19 cellular contexts compared by ENCODE assay signal in the genomic region with DNA sequence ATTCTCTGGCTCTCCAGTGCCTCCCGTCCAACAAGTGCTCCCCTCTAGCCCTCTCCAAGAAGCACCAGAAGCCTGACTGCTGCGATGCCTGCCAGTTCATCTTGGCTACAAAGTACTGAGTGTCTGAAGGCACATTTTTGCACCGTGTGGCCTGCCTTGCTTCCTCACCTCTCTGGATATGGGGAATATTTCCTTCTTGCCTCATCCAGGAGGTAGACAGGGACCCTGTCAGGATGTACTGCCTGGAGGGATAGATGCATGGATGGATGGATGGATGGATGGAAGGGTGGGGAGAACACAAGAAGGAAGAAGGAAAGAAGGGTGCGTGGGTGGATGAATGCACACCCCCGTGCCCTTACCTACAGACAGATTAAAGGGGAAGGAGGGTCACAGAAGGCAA. TPM values are rescaled to one million over a fixed set of nuclear protein-coding genes. Genes with fewer than 3 reads are reported as not detected.
A peak's percentile ranks its signal among the peaks of the same experiment; 100 is the strongest.
DNase-seq lines count a peak whose midpoint lies in the region; ATAC-seq, FAIRE-seq and TF ChIP-seq lines count a peak whose summit lies in the region.
"Had no signal": no experiment of that assay in that cellular context is flagged by ENCODE, and none has a peak within 500 bp of the region (broad histone marks: within the 10 kb centered on the region; RNA-seq: fewer than 3 reads in every experiment).

No MANE protein-coding gene starts in this region.

- H3K36me3 ChIP-seq in neuronal stem cell (replicated peaks in 1 of 2; ENCODE audit: control insufficient read depth in 2 of 2, insufficient read depth in 2 of 2, low read length in 2 of 2) (no peaks in the 10 kb centered on the region), heart left ventricle (no peaks in the 10 kb centered on the region)

- no peaks in the 10 kb centered on the region for H3K9me3 Mint-ChIP-seq in T-helper 1 cell treated with Interleukin-12 subunit alpha and Interleukin-12 subunit beta and Interleukin-4 antibody, amounts not matched to agents 30 μg/mL and 1 μg/mL, for 36 hours
- H3K9me3 Mint-ChIP-seq in activated naive CD8-positive, alpha-beta T cell treated with anti-CD3 and anti-CD28 coated beads for 36 hours = no peaks in the 10 kb centered on the region

- no peak overlapping the region for H2BK15ac ChIP-seq in neuronal stem cell (ENCODE audit: low read length)

- H3K9me3 ChIP-seq in neuronal stem cell (replicated peaks in 1 of 2; ENCODE audit: control insufficient read depth in 2 of 2, insufficient read depth in 1 of 2, low read depth in 1 of 2, low read length in 2 of 2) = peaks cover 0 to 2% of the 10 kb centered on the region in 2 donors
- no peaks in the 10 kb centered on the region for H3K9me3 ChIP-seq in heart left ventricle

- WGBS in neuronal stem cell (ENCODE audit: extremely low coverage in 2 of 2, insufficient read length in 2 of 2, insufficient replicate concordance in 1 of 2), 2 donors = no CpG with 5 or more reads among the region's 5 CpGs
- 36 to 46% (median 41%) methylated on average over 5 of the region's 5 CpGs for WGBS in heart left ventricle, 4 donors

- no peak overlapping the region for H4K91ac ChIP-seq in neuronal stem cell (ENCODE audit: low read depth, low read length, poor library complexity)

- no peaks in the 10 kb centered on the region for H3K79me1 ChIP-seq in neuronal stem cell (ENCODE audit: low read depth, low read length)

- peak; percentile 15 to 20 for DNase-seq in activated CD4-positive, alpha-beta T cell treated with anti-CD3 and anti-CD28 coated beads for 4 hours
- no peak for DNase-seq in activated CD4-positive, alpha-beta T cell treated with anti-CD3 and anti-CD28 coated beads for 1 hour
- no peak for DNase-seq in activated naive CD8-positive, alpha-beta T cell treated with anti-CD3 and anti-CD28 coated beads for 36 hours
- DNase-seq in neuronal stem cell (ENCODE audit: low spot score) (no peak), dorsolateral prefrontal cortex (no peak), GM19239 (ENCODE audit: insufficient read length, low spot score) (no peak), heart left ventricle (no peak)
- DNase-seq: 8988T, C1 segment of cervical spinal cord, foreskin melanocyte, left ventricle myocardium superior, NCI-H1048, NCI-H526 treated with DMSO at 0.1 percent for 48 hours had no signal

- H2AFZ ChIP-seq in neuronal stem cell (ENCODE audit: low read length) = no peak overlapping the region

- no peak overlapping the region for H4K8ac ChIP-seq in neuronal stem cell (ENCODE audit: low read depth, low read length)

- FAIRE-seq in GM19239 (lab: Jason Lieb, UNC) = no peak

- H2BK5ac ChIP-seq in neuronal stem cell (ENCODE audit: low read length) = no peak overlapping the region

- H3K18ac ChIP-seq in neuronal stem cell (ENCODE audit: low read length) = peak overlapping the region; percentile 36

- H3K14ac ChIP-seq in neuronal stem cell (ENCODE audit: low read length) = no peak overlapping the region

- no peaks in the 10 kb centered on the region for H3K27me3 Mint-ChIP-seq in T-helper 1 cell treated with Interleukin-12 subunit alpha and Interleukin-12 subunit beta and Interleukin-4 antibody, amounts not matched to agents 30 μg/mL and 1 μg/mL, for 36 hours (ENCODE audit: low read depth)
- no peaks in the 10 kb centered on the region for H3K27me3 Mint-ChIP-seq in activated naive CD8-positive, alpha-beta T cell treated with anti-CD3 and anti-CD28 coated beads for 36 hours

- H3K4me3 ChIP-seq in neuronal stem cell (ENCODE audit: low read length in 2 of 2) = no peak overlapping the region
- H3K4me3 ChIP-seq in dorsolateral prefrontal cortex = no peak overlapping the region
- H3K4me3 ChIP-seq in heart left ventricle = no peak overlapping the region

- H3K27ac ChIP-seq in neuronal stem cell (replicated peaks; ENCODE audit: low read length) (no peak overlapping the region), dorsolateral prefrontal cortex (no peak overlapping the region), heart left ventricle (peak overlapping the region in 1 of 12 donors; percentile 74)

- peaks cover 7% of the 10 kb centered on the region for H3K36me3 Mint-ChIP-seq in T-helper 1 cell treated with Interleukin-12 subunit alpha and Interleukin-12 subunit beta and Interleukin-4 antibody, amounts not matched to agents 30 μg/mL and 1 μg/mL, for 36 hours (ENCODE audit: low read depth)
- peaks cover 4% of the 10 kb centered on the region for H3K36me3 Mint-ChIP-seq in activated naive CD8-positive, alpha-beta T cell treated with anti-CD3 and anti-CD28 coated beads for 36 hours

- no peak for TF ChIP-seq CTCF in dorsolateral prefrontal cortex (IDR thresholded peaks at IDR 0.05 in 54 of 56, conservative IDR thresholded peaks at IDR 0.05 in 2 of 56; ENCODE audit: low read depth in 1 of 56, partially characterized antibody in 56 of 56)
- no peak for TF ChIP-seq CTCF in heart left ventricle (IDR thresholded peaks at IDR 0.05)

- no peak overlapping the region for H3K23ac ChIP-seq in neuronal stem cell (ENCODE audit: low read depth, low read length, poor library complexity)

- H3K27ac Mint-ChIP-seq in T-helper 1 cell treated with Interleukin-12 subunit alpha and Interleukin-12 subunit beta and Interleukin-4 antibody, amounts not matched to agents 30 μg/mL and 1 μg/mL, for 36 hours = peak overlapping the region; percentile 97
- peak overlapping the region; percentile 92 for H3K27ac Mint-ChIP-seq in activated naive CD8-positive, alpha-beta T cell treated with anti-CD3 and anti-CD28 coated beads for 36 hours

- TF ChIP-seq POLR2A in heart left ventricle (IDR thresholded peaks at IDR 0.05) = no peak

- H2BK12ac ChIP-seq in neuronal stem cell (ENCODE audit: low read length) = no peak overlapping the region

- H3K4me1 Mint-ChIP-seq in T-helper 1 cell treated with Interleukin-12 subunit alpha and Interleukin-12 subunit beta and Interleukin-4 antibody, amounts not matched to agents 30 μg/mL and 1 μg/mL, for 36 hours (ENCODE audit: low read depth) = peaks cover 59% of the 10 kb centered on the region
- H3K4me1 Mint-ChIP-seq in activated naive CD8-positive, alpha-beta T cell treated with anti-CD3 and anti-CD28 coated beads for 36 hours = peaks cover 46% of the 10 kb centered on the region

- H3K4me1 ChIP-seq in neuronal stem cell (ENCODE audit: control insufficient read depth in 2 of 2, insufficient read depth in 1 of 2, low read depth in 1 of 2, low read length in 2 of 2) = peaks cover 0 to 6% of the 10 kb centered on the region in 2 donors
- H3K4me1 ChIP-seq in heart left ventricle = peaks cover 0 to 28% (median 0%) of the 10 kb centered on the region in 12 donors

- no peak overlapping the region for H2BK120ac ChIP-seq in neuronal stem cell (ENCODE audit: low read depth, low read length)

- H3K4me2 ChIP-seq in neuronal stem cell (ENCODE audit: insufficient read depth, low read length, poor library complexity, severe bottlenecking) = no peak overlapping the region

- H3K9ac ChIP-seq in neuronal stem cell (ENCODE audit: low read depth, low read length, poor library complexity) = peak overlapping the region; percentile 47

- intact Hi-C loops in dorsolateral prefrontal cortex (cut with DNase I) (loop anchor here (5.0 kb wide), 1 partner anchor 118 kb away; no protein-coding TSS in a partner anchor), heart left ventricle (cut with DNase I) (loop anchor here in 9 of 10 donors (2.0 to 10.0 kb wide), 6 partner anchors 76 to 122 kb away; no protein-coding TSS in a partner anchor)

- peak overlapping the region; percentile 57 for H3K4ac ChIP-seq in neuronal stem cell (ENCODE audit: low read length)

- H3K27me3 ChIP-seq in neuronal stem cell (ENCODE audit: control insufficient read depth in 3 of 3, insufficient read depth in 3 of 3, low read depth in 1 of 3, low read length in 3 of 3) (peaks cover 0 to 51% (median 6%) of the 10 kb centered on the region in 3 experiments), dorsolateral prefrontal cortex (peaks cover 0 to 15% (median 0%) of the 10 kb centered on the region in 45 donors), heart left ventricle (peaks cover 0 to 31% (median 5%) of the 10 kb centered on the region in 9 donors)

- peak overlapping the region; percentile 8 for H2AK5ac ChIP-seq in neuronal stem cell (ENCODE audit: low read depth, low read length)

- H3K4me3 Mint-ChIP-seq in T-helper 1 cell treated with Interleukin-12 subunit alpha and Interleukin-12 subunit beta and Interleukin-4 antibody, amounts not matched to agents 30 μg/mL and 1 μg/mL, for 36 hours = peak overlapping the region; percentile 66
- H3K4me3 Mint-ChIP-seq in activated naive CD8-positive, alpha-beta T cell treated with anti-CD3 and anti-CD28 coated beads for 36 hours = peak overlapping the region; percentile 37

- no peak for ATAC-seq in heart left ventricle
- ATAC-seq: left ventricle myocardium superior, Panc1 had no signal

RNA-seq across cellular contexts. Expression of a gene that starts 27.6 kb away (rescaled TPM):
- total RNA-seq in activated naive CD8-positive, alpha-beta T cell treated with anti-CD3 and anti-CD28 coated beads for 36 hours = 10 to 100 TPM; 22.9 to 25.4 TPM
- polyA plus RNA-seq in neuronal stem cell (2013, experiment 1 of 2) = 46.3 TPM
- 47.4 TPM for polyA plus RNA-seq in neuronal stem cell (2013, experiment 2 of 2)
- 100 to 1,000 TPM in 55 of 120 experiments, 10 to 100 TPM in 65; 61.1 to 128 (median 98.0) TPM for total RNA-seq in dorsolateral prefrontal cortex
- 10 to 100 TPM; 10.8 to 62.0 (median 17.3) TPM for total RNA-seq in heart left ventricle
- 10 to 100 TPM; 17.1 to 27.3 TPM for polyA plus RNA-seq in heart left ventricle

RNA-seq across cellular contexts. Expression of a gene that starts 30.4 kb away (rescaled TPM):
- total RNA-seq in activated naive CD8-positive, alpha-beta T cell treated with anti-CD3 and anti-CD28 coated beads for 36 hours = 1 to 10 TPM; 1.8 to 2.0 TPM
- polyA plus RNA-seq in neuronal stem cell (2013, experiment 1 of 2) = 0.01 TPM
- polyA plus RNA-seq in neuronal stem cell (2013, experiment 2 of 2) = not detected
- total RNA-seq in dorsolateral prefrontal cortex = not detected
- total RNA-seq in heart left ventricle = under 1 TPM in 1 of 9 donors, not detected in 8; 0.91 TPM
- not detected for polyA plus RNA-seq in heart left ventricle
- total RNA-seq: aorta, chondrocyte, left ventricle myocardium superior, skeletal muscle tissue, urinary bladder had no signal
- polyA plus RNA-seq: aorta had no signal

RNA-seq across cellular contexts. Expression of a gene that starts 59.6 kb away (rescaled TPM):
- 1 to 10 TPM; 5.5 to 5.6 TPM for total RNA-seq in activated naive CD8-positive, alpha-beta T cell treated with anti-CD3 and anti-CD28 coated beads for 36 hours
- 164 TPM for polyA plus RNA-seq in neuronal stem cell (2013, experiment 1 of 2)
- 164 TPM for polyA plus RNA-seq in neuronal stem cell (2013, experiment 2 of 2)
- total RNA-seq in dorsolateral prefrontal cortex = 10 to 100 TPM; 12.8 to 46.5 (median 22.4) TPM
- total RNA-seq in heart left ventricle = 100 to 1,000 TPM in 2 of 9 donors, 10 to 100 TPM in 7; 27.5 to 157 (median 52.9) TPM
- polyA plus RNA-seq in heart left ventricle = 100 to 1,000 TPM; 133 to 134 TPM

RNA-seq across cellular contexts. Expression of a gene that starts 59.9 kb away (rescaled TPM):
- under 1 TPM; 0.68 to 0.80 TPM for total RNA-seq in activated naive CD8-positive, alpha-beta T cell treated with anti-CD3 and anti-CD28 coated beads for 36 hours
- polyA plus RNA-seq in neuronal stem cell (2013, experiment 1 of 2) = 29.6 TPM
- polyA plus RNA-seq in neuronal stem cell (2013, experiment 2 of 2) = 29.3 TPM
- 10 to 100 TPM in 116 of 120 experiments, 1 to 10 TPM in 4; 8.8 to 40.3 (median 19.7) TPM for total RNA-seq in dorsolateral prefrontal cortex
- total RNA-seq in heart left ventricle = 100 to 1,000 TPM in 2 of 9 donors, 10 to 100 TPM in 7; 35.8 to 143 (median 58.1) TPM
- 10 to 100 TPM; 57.3 to 89.8 TPM for polyA plus RNA-seq in heart left ventricle

Comparison
In these comparisons a context has a peak if more than half of its experiments do, and no peak if none do; other contexts are left out.
1. DNase-seq: peak in activated CD4-positive, alpha-beta T cell treated with anti-CD3 and anti-CD28 coated beads for 4 hours (2 of 2); none in activated CD4-positive, alpha-beta T cell treated with anti-CD3 and anti-CD28 coated beads for 1 hour (single experiment), activated naive CD8-positive, alpha-beta T cell treated with anti-CD3 and anti-CD28 coated beads for 36 hours (single experiment), neuronal stem cell (single experiment), dorsolateral prefrontal cortex (0 of 10), GM19239 (single experiment) and heart left ventricle (0 of 5).